1 cellular context compared by ENCODE assay signal in the genomic region with DNA sequence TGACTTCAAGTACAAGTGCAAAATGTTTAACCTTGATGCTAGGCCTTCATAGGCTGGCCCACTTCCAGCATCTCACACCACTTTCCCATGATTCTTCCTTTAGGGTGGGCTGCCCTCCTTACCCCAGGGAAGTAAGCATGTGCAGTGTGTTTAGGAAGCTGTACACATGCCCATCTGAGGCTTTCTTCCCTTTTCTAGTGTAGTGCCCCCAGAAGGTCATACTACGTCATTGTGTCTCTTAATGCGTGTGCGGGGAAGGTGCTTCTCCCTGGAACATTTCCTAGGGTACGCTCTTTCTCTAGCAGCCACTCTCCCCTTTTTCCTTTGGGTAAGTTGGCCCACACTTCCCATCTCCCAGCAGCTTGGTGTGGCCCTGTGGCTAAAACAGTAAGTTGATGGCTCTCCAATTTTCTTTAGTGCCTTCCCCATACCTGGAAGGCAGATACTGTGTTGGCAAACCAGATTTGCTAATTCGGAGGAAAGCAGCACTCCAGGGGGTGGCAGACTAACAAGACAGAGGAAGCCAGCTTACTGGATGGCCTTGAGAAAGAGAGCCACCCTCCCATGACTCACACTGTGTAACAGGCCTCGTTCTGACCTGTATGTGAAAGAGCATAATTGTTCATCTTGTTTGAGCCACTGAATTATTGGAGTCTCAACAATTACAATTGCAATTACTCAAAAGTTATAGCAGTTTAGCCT.
TF ChIP-seq lines count a peak whose summit lies in the region.

No MANE protein-coding gene starts in this region.

TF ChIP-seq in endothelial cell of umbilical vein, 7 proteins besides CTCF, POLR2A, EP300 and RAD21 (continued from another document):
- TF ChIP-seq JUN (IDR thresholded peaks at IDR 0.05; ENCODE audit: borderline replicate concordance, insufficient read depth, insufficient read length, low read depth): peak; percentile 49
- no peak for TF ChIP-seq GATA2 (IDR thresholded peaks at IDR 0.05; ENCODE audit: insufficient read depth, insufficient read length, low read depth, low read length)
- no peak for TF ChIP-seq EZH2 (IDR thresholded peaks at IDR 0.05; ENCODE audit: borderline replicate concordance, low read depth, low read length, severe bottlenecking)
